8 cellular contexts compared by ENCODE assay signal in the genomic region with DNA sequence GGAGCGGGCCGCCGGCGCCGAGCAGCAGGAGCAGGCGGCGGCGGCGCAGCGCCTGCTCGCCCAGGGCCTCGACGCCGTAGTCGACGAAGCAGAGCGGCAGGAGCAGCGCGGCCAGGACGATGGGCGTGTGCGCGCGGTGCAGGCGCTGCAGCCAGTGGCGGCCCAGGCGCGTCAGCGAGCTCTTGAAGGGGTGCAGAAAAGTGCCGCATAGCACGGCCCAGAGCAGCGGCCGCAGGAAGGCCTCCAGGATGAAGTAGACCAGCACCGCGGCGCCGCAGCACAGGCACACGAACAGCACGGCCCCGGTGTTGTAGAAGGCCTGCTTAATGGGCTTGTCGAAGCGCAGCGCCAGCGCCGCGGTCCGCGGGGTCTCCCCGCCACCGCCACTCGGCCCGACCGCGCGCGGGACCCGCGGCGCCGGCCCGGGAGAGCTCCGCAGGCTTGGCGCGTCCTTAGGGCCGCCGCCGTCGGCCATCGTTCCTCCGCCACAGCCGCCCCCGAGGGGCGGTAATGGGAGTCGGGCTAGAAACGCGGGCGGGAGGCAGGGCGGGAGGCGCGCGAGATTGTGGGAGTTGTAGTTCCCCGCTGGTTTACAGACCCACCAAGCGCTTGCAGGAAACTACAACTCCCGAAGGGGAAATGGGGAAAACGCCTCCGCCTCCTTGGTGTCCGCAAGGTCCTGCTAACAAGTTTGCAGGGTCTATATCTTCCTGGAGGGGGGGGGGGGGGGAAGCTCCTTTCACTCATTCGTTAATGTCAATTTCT. TPM values are rescaled to one million over a fixed set of nuclear protein-coding genes. Genes with fewer than 3 reads are reported as not detected.
DNase-seq lines count a peak whose midpoint lies in the region; ATAC-seq and TF ChIP-seq lines count a peak whose summit lies in the region.

Gene TMEM245, minus strand, starts transcription at position 509 of the 765 bp plus-strand sequence. Its CDS starts 34 bp downstream, at position 475.

- H3K9me3 ChIP-seq in gastroesophageal sphincter = no peaks in the 10 kb centered on the region

- no peaks in the 10 kb centered on the region for H3K9me3 Mint-ChIP-seq in activated naive CD4-positive, alpha-beta T cell treated with anti-CD3 and anti-CD28 coated beads for 36 hours

- H3K27ac Mint-ChIP-seq in activated naive CD4-positive, alpha-beta T cell treated with anti-CD3 and anti-CD28 coated beads for 36 hours = peak within 1 kb of the TSS; percentile 78

- H3K36me3 Mint-ChIP-seq in activated naive CD4-positive, alpha-beta T cell treated with anti-CD3 and anti-CD28 coated beads for 36 hours (ENCODE audit: low read depth) = peaks cover 7% of the 10 kb centered on the region

- H3K4me3 ChIP-seq in HFF-Myc (replicated peaks; ENCODE audit: low read depth, low read length) (peak within 1 kb of the TSS; percentile 86), gastroesophageal sphincter (peak within 1 kb of the TSS; percentile 87 to 98)

- peak within 1 kb of the TSS; percentile 90 for H3K4me3 Mint-ChIP-seq in activated naive CD4-positive, alpha-beta T cell treated with anti-CD3 and anti-CD28 coated beads for 36 hours

- TF ChIP-seq CTCF in HFF-Myc (IDR thresholded peaks at IDR 0.05; ENCODE audit: low read depth, low read length, missing control alignments) = no peak
- no peak for TF ChIP-seq CTCF in gastroesophageal sphincter (IDR thresholded peaks at IDR 0.05)

- CTCF ChIA-PET in activated naive CD4-positive, alpha-beta T cell treated with anti-CD3 and anti-CD28 coated beads for 36 hours (lab: Charles Lee) = interaction anchor here (0.6 to 1.4 kb wide), 3 partner anchors 10 to 31 kb away, joined by 4 to 5 read pairs (median 4); no protein-coding TSS in a partner anchor

- intact Hi-C loops in activated naive CD4-positive, alpha-beta T cell treated with anti-CD3 and anti-CD28 coated beads for 36 hours (cut with micrococcal nuclease) = loop anchor here (1.0 to 10.0 kb wide), 10 partner anchors 62 to 1836 kb away; partner anchors contain the start of genes ABITRAM, CTNNAL1, ELP1 and EPB41L4B

- peak; percentile 85 to 91 for TF ChIP-seq POLR2A in gastroesophageal sphincter (IDR thresholded peaks at IDR 0.05)

- H3K27me3 ChIP-seq in gastroesophageal sphincter = no peaks in the 10 kb centered on the region

- no peak for TF ChIP-seq EP300 in gastroesophageal sphincter (IDR thresholded peaks at IDR 0.05)

- WGBS in gastroesophageal sphincter (ENCODE audit: low coverage in 1 of 2), 2 donors = 0% methylated on average over 1 to 9 of the region's 88 CpGs

- ATAC-seq in gastroesophageal sphincter = peak; percentile 98

- no peaks in the 10 kb centered on the region for H3K36me3 ChIP-seq in gastroesophageal sphincter

- peak within 1 kb of the TSS; percentile 62 to 95 (median 91) for H3K27ac ChIP-seq in gastroesophageal sphincter

- peaks cover 0 to 48% (median 17%) of the 10 kb centered on the region in 3 donors for H3K4me1 ChIP-seq in gastroesophageal sphincter

- no peaks in the 10 kb centered on the region for H3K27me3 Mint-ChIP-seq in activated naive CD4-positive, alpha-beta T cell treated with anti-CD3 and anti-CD28 coated beads for 36 hours (ENCODE audit: low read depth)

- H3K4me1 Mint-ChIP-seq in activated naive CD4-positive, alpha-beta T cell treated with anti-CD3 and anti-CD28 coated beads for 36 hours (ENCODE audit: low read depth) = peaks cover 40% of the 10 kb centered on the region

- DNase-seq in GM03348 (ENCODE audit: low spot score) (peak; percentile 95), HFF-Myc (ENCODE audit: extremely low read depth, low read depth) (peak; percentile 98), NAMALWA (ENCODE audit: low spot score) (peak; percentile 99), SK-N-DZ (ENCODE audit: low spot score) (peak; percentile 99), non-pigmented ciliary epithelial cell (ENCODE audit: low read depth) (peak; percentile 99), superior temporal gyrus (ENCODE audit: extremely low spot score) (peak; percentile 97)
- peak; percentile 97 for DNase-seq in activated naive CD4-positive, alpha-beta T cell treated with anti-CD3 and anti-CD28 coated beads for 36 hours

RNA-seq across cellular contexts. Expression of gene TMEM245, which starts in this region (rescaled TPM):
- 22.6 and 28.3 TPM in 2 replicates for polyA plus RNA-seq in SK-N-DZ (2014; cell fraction: cytosol; rRNA removed)
- polyA plus RNA-seq in SK-N-DZ (2014; cell fraction: nucleus; rRNA removed) = 12.7 and 15.2 TPM in 2 replicates
- 10 to 100 TPM; 19.9 TPM for total RNA-seq in activated naive CD4-positive, alpha-beta T cell treated with anti-CD3 and anti-CD28 coated beads for 36 hours
- total RNA-seq in gastroesophageal sphincter = 100 to 1,000 TPM; 130 to 180 (median 142) TPM

Comparison
In these comparisons a context has a peak if more than half of its experiments do, and no peak if none do; other contexts are left out.
1. Peak in every context shown above with its lines: DNase-seq, ATAC-seq, H3K4me3 ChIP-seq and H3K27ac ChIP-seq.
2. RNA of gene TMEM245 (total RNA-seq): 130 to 180 TPM in gastroesophageal sphincter; 19.9 TPM in activated naive CD4-positive, alpha-beta T cell treated with anti-CD3 and anti-CD28 coated beads for 36 hours; every median in the first group is over 4 times any median in the second.